In genomic region chr9:29245351-29245750, GRCh38 we compare ENCODE assay signal across 29 cellular contexts. TPM values are rescaled to one million over a fixed set of nuclear protein-coding genes. Genes with fewer than 3 reads are reported as not detected.
"Had no signal": no experiment of that assay in that cellular context is flagged by ENCODE, and none has a peak within 500 bp of the region (broad histone marks: within the 10 kb centered on the region; RNA-seq: fewer than 3 reads in every experiment).

No MANE protein-coding gene starts in this region.

- ATAC-seq: gastrocnemius medialis; heart right ventricle; left cardiac atrium; left lung; left ventricle myocardium superior; lower lobe of right lung; mucosa of descending colon; naive thymus-derived CD8-positive, alpha-beta T cell had no signal

- H3K27ac Mint-ChIP-seq: mesothelial cell of epicardium; naive B cell; naive thymus-derived CD8-positive, alpha-beta T cell had no signal

- H3K27me3 ChIP-seq: esophagus muscularis mucosa, gastrocnemius medialis, heart right ventricle, left lung had no signal

- H3K9me3 Mint-ChIP-seq: mesothelial cell of epicardium, naive B cell had no signal

- H3K9me3 ChIP-seq: esophagus muscularis mucosa, gastrocnemius medialis, left lung, lower lobe of right lung, mucosa of descending colon had no signal

- H3K4me3 Mint-ChIP-seq: mesothelial cell of epicardium; naive B cell; naive thymus-derived CD8-positive, alpha-beta T cell had no signal

- H3K27ac ChIP-seq: coronary artery, dorsolateral prefrontal cortex, epithelial cell of prostate, esophagus muscularis mucosa, gastrocnemius medialis, heart right ventricle, left lung, lower lobe of right lung had no signal

- H3K36me3 ChIP-seq: esophagus muscularis mucosa, gastrocnemius medialis, heart right ventricle, left lung, lower lobe of right lung had no signal

- H3K36me3 Mint-ChIP-seq: mesothelial cell of epicardium; naive B cell; naive thymus-derived CD8-positive, alpha-beta T cell had no signal

- DNase-seq: dermis blood vessel endothelial cell; dorsolateral prefrontal cortex; effector CD4-positive, alpha-beta T cell; effector memory CD4-positive, alpha-beta T cell; erythroblast; foreskin fibroblast; foreskin melanocyte; gastrocnemius medialis; glutamatergic neuron; head of caudate nucleus; heart right ventricle; hippocampal formation; left cardiac atrium; left lung; left ventricle myocardium superior; lower lobe of right lung; mesenchymal stem cell; mucosa of descending colon; naive B cell; naive thymus-derived CD8-positive, alpha-beta T cell had no signal

- H3K4me1 Mint-ChIP-seq: mesothelial cell of epicardium; naive B cell; naive thymus-derived CD8-positive, alpha-beta T cell had no signal

- H3K4me1 ChIP-seq: esophagus muscularis mucosa, gastrocnemius medialis, heart right ventricle, left lung, lower lobe of right lung had no signal

- H3K27me3 Mint-ChIP-seq: naive B cell; naive thymus-derived CD8-positive, alpha-beta T cell had no signal

- H3K4me3 ChIP-seq: coronary artery, dorsolateral prefrontal cortex, esophagus muscularis mucosa, gastrocnemius medialis, heart right ventricle, left lung, lower lobe of right lung, mucosa of descending colon had no signal

RNA-seq across cellular contexts. Expression of gene LINGO2, which starts 31.9 kb away (rescaled TPM):
- total RNA-seq: endothelial cell of umbilical vein; fibroblast of lung; gastrocnemius medialis; left cardiac atrium; left lung; left ventricle myocardium superior; lower leg skin; lower lobe of right lung; lung microvascular endothelial cell; mesenteric fat pad; naive thymus-derived CD8-positive, alpha-beta T cell had no signal
- polyA plus RNA-seq: fibroblast of lung had no signal
